In the genomic region with DNA sequence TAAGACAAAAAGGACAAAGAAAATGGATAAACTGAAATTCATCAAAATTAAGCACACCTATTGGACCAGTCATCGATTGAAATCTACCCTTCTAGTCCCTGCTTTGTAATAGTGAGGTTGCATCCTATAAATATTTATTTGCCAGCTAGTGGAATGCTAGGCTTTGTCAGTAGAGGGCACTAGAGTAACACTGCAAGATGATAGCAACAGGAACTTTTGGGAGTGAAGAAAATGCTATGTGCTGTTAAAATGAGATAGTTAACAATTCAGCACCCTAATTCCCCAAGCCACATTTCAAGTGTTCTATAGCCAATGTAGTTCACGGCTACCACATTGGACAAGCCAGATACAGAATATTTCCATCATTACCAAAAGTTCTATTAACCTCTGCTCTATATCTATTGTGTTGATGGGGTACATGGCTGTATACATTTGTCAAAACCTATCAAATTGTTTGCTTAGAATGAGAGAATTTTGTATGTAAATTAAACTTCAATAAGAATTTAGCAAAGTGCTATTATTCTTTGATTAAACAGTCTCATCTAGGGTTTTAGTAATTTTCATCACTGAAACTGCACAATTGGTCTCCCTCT, we compare ENCODE assay signal across 8 cellular contexts.
DNase-seq lines count a peak whose midpoint lies in the region; ATAC-seq and FAIRE-seq lines count a peak whose summit lies in the region.

No MANE protein-coding gene starts in this region.

- DNase-seq in stimulated activated CD4-positive, alpha-beta T cell treated with anti-CD3 and anti-CD28 coated beads, Interleukin-2, amount 100 ng/mL, for 4 hours (ENCODE audit: low read depth): peak; percentile 5
- no peak for DNase-seq in stimulated activated CD4-positive, alpha-beta T cell treated with anti-CD3 and anti-CD28 coated beads, Interleukin-4, amount 100 ng/mL, for 4 hours
- peak; percentile 17 for DNase-seq in HS-27A (ENCODE audit: low read depth)
- DNase-seq in RPMI7951 (ENCODE audit: low read depth): peak; percentile 54
- peak; percentile 78 for DNase-seq in myocyte (ENCODE audit: low read depth)
- DNase-seq in NK-92 (lab: John Stamatoyannopoulos, UW; ENCODE audit: unreplicated experiment): no peak

- peak; percentile 59 for FAIRE-seq in endometrium (lab: Jason Lieb, UNC)

- ATAC-seq in GM21515 (IDR thresholded peaks at IDR 0.05; ENCODE audit: unreplicated experiment): peak; percentile 90

Comparison
In these comparisons a context has a peak if more than half of its experiments do, and no peak if none do; other contexts are left out.
1. DNase-seq: peak in stimulated activated CD4-positive, alpha-beta T cell treated with anti-CD3 and anti-CD28 coated beads, Interleukin-2, amount 100 ng/mL, for 4 hours (single experiment), HS-27A (single experiment), RPMI7951 (single experiment) and myocyte (single experiment); none in stimulated activated CD4-positive, alpha-beta T cell treated with anti-CD3 and anti-CD28 coated beads, Interleukin-4, amount 100 ng/mL, for 4 hours (0 of 2) and NK-92 (single experiment).